Comparison of ENCODE assay signal across 8 cellular contexts in genomic region chr1:56644064-56644940, GRCh38.
DNase-seq lines count a peak whose midpoint lies in the region; ATAC-seq and TF ChIP-seq lines count a peak whose summit lies in the region.

No MANE protein-coding gene starts in this region.

- peak overlapping the region; percentile 5 to 47 for H3K4me3 Mint-ChIP-seq in stimulated activated naive CD8-positive, alpha-beta T cell treated with anti-CD3 and anti-CD28 coated beads, Interleukin-15, amount 100 ng/mL, for 72 hours

- DNase-seq in AG09309 (ENCODE audit: low read depth) = no peak
- peak; percentile 38 for DNase-seq in HCEC 1CT
- no peak for DNase-seq in astrocyte of the cerebellum (ENCODE audit: low read depth)
- peak; percentile 52 for DNase-seq in inferior parietal cortex (ENCODE audit: extremely low spot score)
- DNase-seq in stimulated activated naive CD8-positive, alpha-beta T cell treated with anti-CD3 and anti-CD28 coated beads, Interleukin-15, amount 100 ng/mL, for 72 hours = no peak
- DNase-seq in OCI-M2 (lab: John Stamatoyannopoulos, UW; ENCODE audit: unreplicated experiment) = no peak

- in situ Hi-C loops in astrocyte of the cerebellum (cut with HindIII; ENCODE audit: low sequenced_read_pairs) = no loop called here

- TF ChIP-seq CTCF in AG09309 (IDR thresholded peaks at IDR 0.05; ENCODE audit: control insufficient read depth, insufficient read depth, low read depth, low read length, missing control alignments) (no peak), astrocyte of the cerebellum (IDR thresholded peaks at IDR 0.05; ENCODE audit: low read depth, low read length, missing control alignments) (no peak)

- no peaks in the 10 kb centered on the region for H3K9me3 Mint-ChIP-seq in stimulated activated naive CD8-positive, alpha-beta T cell treated with anti-CD3 and anti-CD28 coated beads, Interleukin-15, amount 100 ng/mL, for 72 hours

- H3K4me3 ChIP-seq in AG09309 (ENCODE audit: control insufficient read depth, low read depth, low read length) = peak overlapping the region; percentile 36
- H3K4me3 ChIP-seq in astrocyte of the cerebellum (ENCODE audit: low read depth, low read length) = peak overlapping the region; percentile 58

- peaks cover 61% of the 10 kb centered on the region for H3K27me3 Mint-ChIP-seq in stimulated activated naive CD8-positive, alpha-beta T cell treated with anti-CD3 and anti-CD28 coated beads, Interleukin-15, amount 100 ng/mL, for 72 hours

- H3K27ac Mint-ChIP-seq in stimulated activated naive CD8-positive, alpha-beta T cell treated with anti-CD3 and anti-CD28 coated beads, Interleukin-15, amount 100 ng/mL, for 72 hours = no peak overlapping the region

- no peak for ATAC-seq in stimulated activated naive CD8-positive, alpha-beta T cell treated with anti-CD3 and anti-CD28 coated beads, Interleukin-15, amount 100 ng/mL, for 72 hours
- ATAC-seq in GM18519 (IDR thresholded peaks at IDR 0.05; ENCODE audit: low FRiP score, unreplicated experiment) = no peak
- no peak for ATAC-seq in HG03095 (IDR thresholded peaks at IDR 0.05; ENCODE audit: unreplicated experiment)

- peaks cover 20% of the 10 kb centered on the region for H3K4me1 Mint-ChIP-seq in stimulated activated naive CD8-positive, alpha-beta T cell treated with anti-CD3 and anti-CD28 coated beads, Interleukin-15, amount 100 ng/mL, for 72 hours

Comparison
In these comparisons a context has a peak if more than half of its experiments do, and no peak if none do; other contexts are left out.
1. DNase-seq: peak in HCEC 1CT (single experiment) and inferior parietal cortex (single experiment); none in AG09309 (single experiment), astrocyte of the cerebellum (single experiment), stimulated activated naive CD8-positive, alpha-beta T cell treated with anti-CD3 and anti-CD28 coated beads, Interleukin-15, amount 100 ng/mL, for 72 hours (0 of 2) and OCI-M2 (single experiment).